ENCODE assay signal across 1 cellular context in the genomic region with DNA sequence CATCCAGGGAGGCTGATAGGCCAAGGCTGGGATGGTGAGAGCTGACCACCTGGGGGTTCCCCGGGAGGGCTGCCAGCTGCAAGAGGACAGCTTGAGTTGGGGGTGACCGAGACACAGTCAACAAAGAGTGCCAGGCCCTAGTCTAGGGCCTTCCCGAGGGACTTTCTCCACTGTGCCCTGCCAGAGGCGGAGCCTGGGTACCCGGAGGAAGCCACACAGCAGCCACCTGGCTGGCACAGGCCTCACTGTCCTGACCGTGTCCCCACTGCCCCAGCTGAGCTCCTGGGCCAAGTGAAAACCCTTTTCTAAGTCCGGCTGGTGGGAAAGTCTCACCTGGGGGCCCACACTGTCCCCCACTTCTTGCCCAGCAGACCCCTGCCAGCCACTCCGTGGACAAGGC.
TF ChIP-seq lines count a peak whose summit lies in the region.

No MANE protein-coding gene starts in this region.

TF ChIP-seq in GM12878, 131 proteins besides CTCF, POLR2A, EP300 and RAD21 (continued from another document):
- TF ChIP-seq, protein P1, sequence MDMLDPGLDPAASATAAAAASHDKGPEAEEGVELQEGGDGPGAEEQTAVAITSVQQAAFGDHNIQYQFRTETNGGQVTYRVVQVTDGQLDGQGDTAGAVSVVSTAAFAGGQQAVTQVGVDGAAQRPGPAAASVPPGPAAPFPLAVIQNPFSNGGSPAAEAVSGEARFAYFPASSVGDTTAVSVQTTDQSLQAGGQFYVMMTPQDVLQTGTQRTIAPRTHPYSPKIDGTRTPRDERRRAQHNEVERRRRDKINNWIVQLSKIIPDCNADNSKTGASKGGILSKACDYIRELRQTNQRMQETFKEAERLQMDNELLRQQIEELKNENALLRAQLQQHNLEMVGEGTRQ (IDR thresholded peaks at IDR 0.05; ENCODE audit: borderline replicate concordance, low read depth, low read length) = no peak
- TF ChIP-seq SREBF2 (IDR thresholded peaks at IDR 0.05; ENCODE audit: low read length) (no peak), HDAC2 (IDR thresholded peaks at IDR 0.05) (no peak), RBBP5 (conservative IDR thresholded peaks at IDR 0.05) (no peak), MXI1 (IDR thresholded peaks at IDR 0.05; ENCODE audit: low read depth, low read length) (no peak), ZNF207 (IDR thresholded peaks at IDR 0.05; ENCODE audit: borderline replicate concordance) (no peak), POLR2AphosphoS2 (IDR thresholded peaks at IDR 0.05; ENCODE audit: low read depth, low read length) (no peak), MTA2 (IDR thresholded peaks at IDR 0.05; ENCODE audit: low read depth) (no peak), CEBPB (IDR thresholded peaks at IDR 0.05; ENCODE audit: borderline replicate concordance in 1 of 2, low read depth in 2 of 2, low read length in 2 of 2) (no peak), HDGF (IDR thresholded peaks at IDR 0.05) (no peak)
